In the genomic region with DNA sequence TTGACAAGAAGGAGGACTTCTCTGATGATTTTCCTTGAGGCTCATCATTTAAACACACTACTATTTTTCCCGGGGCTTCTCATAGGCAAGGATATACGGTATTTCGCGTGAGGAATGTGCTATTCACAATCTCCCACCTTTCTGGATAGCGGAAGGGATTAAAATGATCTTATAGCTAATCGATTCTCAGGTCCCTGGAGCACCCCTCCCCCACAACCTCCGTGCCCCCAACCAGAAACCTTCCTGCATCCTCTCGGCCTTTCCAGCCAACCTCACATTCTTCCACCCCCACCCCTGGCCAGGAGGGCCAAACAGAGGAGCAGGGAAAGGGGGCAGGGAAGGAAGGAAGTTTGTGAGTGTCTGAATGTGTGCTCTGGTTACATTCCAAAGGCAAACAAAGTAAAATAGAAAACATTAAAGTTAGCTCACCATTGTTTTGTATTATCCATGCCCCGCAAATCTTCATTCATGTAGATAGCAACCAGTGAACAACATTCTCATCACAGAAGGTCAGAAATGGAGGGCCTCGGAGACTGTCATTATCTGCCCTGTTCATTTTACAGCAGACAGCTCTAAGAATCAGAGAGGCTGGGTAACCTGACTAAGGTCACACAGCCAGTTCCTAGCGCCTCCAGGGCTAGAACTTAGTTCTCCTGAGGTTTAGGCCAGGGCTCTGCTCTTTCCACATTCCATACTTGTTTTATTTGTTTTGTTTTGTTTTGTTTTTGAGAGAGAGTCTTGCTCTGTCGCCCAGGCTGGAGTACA, we compare ENCODE assay signal across 18 cellular contexts.
DNase-seq lines count a peak whose midpoint lies in the region; ATAC-seq lines count a peak whose summit lies in the region.
"Had no signal": no experiment of that assay in that cellular context is flagged by ENCODE, and none has a peak within 500 bp of the region (broad histone marks: within the 10 kb centered on the region; RNA-seq: fewer than 3 reads in every experiment).

No MANE protein-coding gene starts in this region.

- H3K27me3 Mint-ChIP-seq in activated naive CD4-positive, alpha-beta T cell treated with anti-CD3 and anti-CD28 coated beads for 36 hours (ENCODE audit: low read depth) = no peaks in the 10 kb centered on the region
- H3K27me3 Mint-ChIP-seq in activated naive CD4-positive, alpha-beta T cell treated with anti-CD3 and anti-CD28 coated beads, Interleukin-2, amount 10 ng/mL, durations not matched to agents 7 days and 5 days = peaks cover 14% of the 10 kb centered on the region
- no peaks in the 10 kb centered on the region for H3K27me3 Mint-ChIP-seq in activated T-helper 17 cell treated with anti-CD3 and anti-CD28 coated beads, Interleukin-2, amount 50 U/mL, for 72 hours
- no peaks in the 10 kb centered on the region for H3K27me3 Mint-ChIP-seq in stimulated activated naive B cell treated with anti-CD40 and anti-IgM and Interleukin-4, amounts not matched to agents 10 μg/mL and 1 μg/mL and 100 μg/mL, for 72 hours

- H3K9me3 ChIP-seq in iPS-18c (ENCODE audit: control insufficient read depth, insufficient read depth, low read length) = no peaks in the 10 kb centered on the region

- H3K4me3 ChIP-seq in iPS-18c (ENCODE audit: insufficient read depth, low read depth, low read length) = peak overlapping the region; percentile 38; the same call in 1 of the 2 replicates
- H3K4me3 ChIP-seq: ascending aorta, gastrocnemius medialis, MG63, upper lobe of left lung had no signal

- H3K4me3 Mint-ChIP-seq in activated naive CD4-positive, alpha-beta T cell treated with anti-CD3 and anti-CD28 coated beads for 36 hours = no peak overlapping the region
- H3K4me3 Mint-ChIP-seq in activated naive CD4-positive, alpha-beta T cell treated with anti-CD3 and anti-CD28 coated beads, Interleukin-2, amount 10 ng/mL, durations not matched to agents 7 days and 5 days = no peak overlapping the region
- peak overlapping the region; percentile 59 for H3K4me3 Mint-ChIP-seq in activated T-helper 17 cell treated with anti-CD3 and anti-CD28 coated beads, Interleukin-2, amount 50 U/mL, for 72 hours
- peak overlapping the region in 1 of 2 donors; percentile 67 for H3K4me3 Mint-ChIP-seq in stimulated activated naive B cell treated with anti-CD40 and anti-IgM and Interleukin-4, amounts not matched to agents 10 μg/mL and 1 μg/mL and 100 μg/mL, for 72 hours

- no peak for ATAC-seq in activated T-helper 17 cell treated with anti-CD3 and anti-CD28 coated beads, Interleukin-2, amount 50 U/mL, for 72 hours (replicated peaks)
- ATAC-seq in stimulated activated naive B cell treated with anti-CD40 and anti-IgM and Interleukin-4, amounts not matched to agents 10 μg/mL and 1 μg/mL and 100 μg/mL, for 72 hours (replicated peaks) = no peak
- ATAC-seq in HG02623 (IDR thresholded peaks at IDR 0.05; ENCODE audit: unreplicated experiment) (no peak), HG03280 (IDR thresholded peaks at IDR 0.05; ENCODE audit: unreplicated experiment) (no peak)
- ATAC-seq: gastrocnemius medialis, PC-3 had no signal

- H3K36me3 Mint-ChIP-seq in activated naive CD4-positive, alpha-beta T cell treated with anti-CD3 and anti-CD28 coated beads for 36 hours (ENCODE audit: low read depth) = peaks cover 3% of the 10 kb centered on the region
- peaks cover 13% of the 10 kb centered on the region for H3K36me3 Mint-ChIP-seq in activated naive CD4-positive, alpha-beta T cell treated with anti-CD3 and anti-CD28 coated beads, Interleukin-2, amount 10 ng/mL, durations not matched to agents 7 days and 5 days
- no peaks in the 10 kb centered on the region for H3K36me3 Mint-ChIP-seq in activated T-helper 17 cell treated with anti-CD3 and anti-CD28 coated beads, Interleukin-2, amount 50 U/mL, for 72 hours (ENCODE audit: low read depth)
- H3K36me3 Mint-ChIP-seq in stimulated activated naive B cell treated with anti-CD40 and anti-IgM and Interleukin-4, amounts not matched to agents 10 μg/mL and 1 μg/mL and 100 μg/mL, for 72 hours = peaks cover 3 to 4% of the 10 kb centered on the region in 2 donors

- intact Hi-C loops in activated naive CD4-positive, alpha-beta T cell treated with anti-CD3 and anti-CD28 coated beads for 36 hours (cut with micrococcal nuclease) = no loop called here

- CTCF ChIA-PET in activated naive CD4-positive, alpha-beta T cell treated with anti-CD3 and anti-CD28 coated beads for 36 hours (lab: Charles Lee) = interaction anchor here (0.8 to 4.5 kb wide), 5 partner anchors 10 to 142 kb away, joined by 3 to 18 read pairs (median 8); no protein-coding TSS in a partner anchor
- CTCF ChIA-PET in activated naive CD4-positive, alpha-beta T cell treated with anti-CD3 and anti-CD28 coated beads, Interleukin-2, amount 10 ng/mL, durations not matched to agents 7 days and 5 days (lab: Charles Lee) = no interaction called here

- peaks cover 10% of the 10 kb centered on the region for H3K9me3 Mint-ChIP-seq in activated naive CD4-positive, alpha-beta T cell treated with anti-CD3 and anti-CD28 coated beads for 36 hours
- peaks cover 7% of the 10 kb centered on the region for H3K9me3 Mint-ChIP-seq in activated naive CD4-positive, alpha-beta T cell treated with anti-CD3 and anti-CD28 coated beads, Interleukin-2, amount 10 ng/mL, durations not matched to agents 7 days and 5 days
- no peaks in the 10 kb centered on the region for H3K9me3 Mint-ChIP-seq in activated T-helper 17 cell treated with anti-CD3 and anti-CD28 coated beads, Interleukin-2, amount 50 U/mL, for 72 hours
- H3K9me3 Mint-ChIP-seq in stimulated activated naive B cell treated with anti-CD40 and anti-IgM and Interleukin-4, amounts not matched to agents 10 μg/mL and 1 μg/mL and 100 μg/mL, for 72 hours = peaks cover 0 to 1% of the 10 kb centered on the region in 2 donors

- no peak for DNase-seq in activated naive CD4-positive, alpha-beta T cell treated with anti-CD3 and anti-CD28 coated beads for 36 hours
- no peak for DNase-seq in activated naive CD4-positive, alpha-beta T cell treated with anti-CD3 and anti-CD28 coated beads, Interleukin-2, amount 10 ng/mL, durations not matched to agents 7 days and 5 days
- no peak for DNase-seq in stimulated activated naive B cell treated with anti-CD40 and anti-IgM and Interleukin-4, amounts not matched to agents 10 μg/mL and 1 μg/mL and 100 μg/mL, for 72 hours
- no peak for DNase-seq in NCI-H446 (lab: John Stamatoyannopoulos, UW)
- DNase-seq: ACHN; effector memory CD4-positive, alpha-beta T cell; left ventricle myocardium superior; MG63; NCI-H2171 treated with DMSO at 0.1 percent for 48 hours; occipital lobe; PC-3 had no signal

- H3K27ac Mint-ChIP-seq in activated naive CD4-positive, alpha-beta T cell treated with anti-CD3 and anti-CD28 coated beads for 36 hours = peak overlapping the region; percentile 99
- H3K27ac Mint-ChIP-seq in activated naive CD4-positive, alpha-beta T cell treated with anti-CD3 and anti-CD28 coated beads, Interleukin-2, amount 10 ng/mL, durations not matched to agents 7 days and 5 days = no peak overlapping the region
- peak overlapping the region; percentile 74 for H3K27ac Mint-ChIP-seq in activated T-helper 17 cell treated with anti-CD3 and anti-CD28 coated beads, Interleukin-2, amount 50 U/mL, for 72 hours
- H3K27ac Mint-ChIP-seq in stimulated activated naive B cell treated with anti-CD40 and anti-IgM and Interleukin-4, amounts not matched to agents 10 μg/mL and 1 μg/mL and 100 μg/mL, for 72 hours = peak overlapping the region; percentile 97

- peaks cover 65% of the 10 kb centered on the region for H3K4me1 Mint-ChIP-seq in activated naive CD4-positive, alpha-beta T cell treated with anti-CD3 and anti-CD28 coated beads for 36 hours (ENCODE audit: low read depth)
- H3K4me1 Mint-ChIP-seq in activated naive CD4-positive, alpha-beta T cell treated with anti-CD3 and anti-CD28 coated beads, Interleukin-2, amount 10 ng/mL, durations not matched to agents 7 days and 5 days = peaks cover 46% of the 10 kb centered on the region
- peaks cover 27% of the 10 kb centered on the region for H3K4me1 Mint-ChIP-seq in activated T-helper 17 cell treated with anti-CD3 and anti-CD28 coated beads, Interleukin-2, amount 50 U/mL, for 72 hours
- peaks cover 47 to 62% of the 10 kb centered on the region in 2 donors for H3K4me1 Mint-ChIP-seq in stimulated activated naive B cell treated with anti-CD40 and anti-IgM and Interleukin-4, amounts not matched to agents 10 μg/mL and 1 μg/mL and 100 μg/mL, for 72 hours
